Comparison of ENCODE assay signal across 1 cellular context in the genomic region with DNA sequence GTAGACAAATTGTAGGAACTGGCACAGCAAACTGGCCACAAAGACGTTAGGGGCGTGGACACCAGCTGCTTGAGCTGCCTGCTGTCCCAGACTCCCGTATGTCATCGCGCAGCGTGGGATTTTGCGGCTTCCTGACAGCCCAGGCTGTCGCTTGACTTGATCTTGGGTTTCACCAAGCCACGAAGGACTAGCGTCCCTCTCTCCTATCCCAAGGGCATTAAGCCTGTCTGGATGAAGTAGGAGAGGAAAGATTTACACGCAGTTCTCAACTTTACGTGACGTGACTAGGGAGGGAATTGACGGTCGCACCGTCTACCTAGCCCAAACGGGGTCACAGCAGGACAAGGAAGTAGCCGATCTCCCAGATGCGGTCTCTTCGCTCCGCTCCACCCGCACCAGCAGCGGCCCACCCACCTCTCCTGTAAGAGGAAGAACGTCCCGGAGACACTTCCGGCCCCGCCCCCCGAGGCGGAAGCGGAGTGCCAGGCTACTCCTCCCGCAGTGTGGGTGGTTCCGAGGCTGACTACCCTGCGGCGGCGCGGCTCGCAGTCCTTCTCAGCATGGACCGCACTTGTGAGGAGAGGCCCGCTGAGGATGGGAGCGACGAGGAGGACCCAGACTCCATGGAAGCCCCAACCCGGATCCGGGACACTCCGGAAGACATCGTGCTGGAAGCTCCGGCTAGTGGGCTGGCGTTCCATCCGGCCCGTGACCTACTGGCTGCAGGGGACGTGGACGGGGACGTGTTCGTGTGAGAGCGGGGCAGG.
TF ChIP-seq lines count a peak whose summit lies in the region.

A gene with protein sequence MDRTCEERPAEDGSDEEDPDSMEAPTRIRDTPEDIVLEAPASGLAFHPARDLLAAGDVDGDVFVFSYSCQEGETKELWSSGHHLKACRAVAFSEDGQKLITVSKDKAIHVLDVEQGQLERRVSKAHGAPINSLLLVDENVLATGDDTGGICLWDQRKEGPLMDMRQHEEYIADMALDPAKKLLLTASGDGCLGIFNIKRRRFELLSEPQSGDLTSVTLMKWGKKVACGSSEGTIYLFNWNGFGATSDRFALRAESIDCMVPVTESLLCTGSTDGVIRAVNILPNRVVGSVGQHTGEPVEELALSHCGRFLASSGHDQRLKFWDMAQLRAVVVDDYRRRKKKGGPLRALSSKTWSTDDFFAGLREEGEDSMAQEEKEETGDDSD (plus strand): TSS at position 552 of the 767 bp plus-strand sequence. CDS start 9 bp downstream, at position 561.

TF ChIP-seq in liver, 16 proteins besides CTCF, POLR2A, EP300 and RAD21 (continued from another document):
- peak; percentile 85 to 93 for TF ChIP-seq RXRA (IDR thresholded peaks at IDR 0.05)
- peak; percentile 77 for TF ChIP-seq SP1 (IDR thresholded peaks at IDR 0.05)
- TF ChIP-seq GABPA (IDR thresholded peaks at IDR 0.05 in 1 of 2, conservative IDR thresholded peaks at IDR 0.05 in 1 of 2), result peak; percentile 90 to 96
- peak; percentile 52 for TF ChIP-seq TAF1 (conservative IDR thresholded peaks at IDR 0.05)
- TF ChIP-seq FOXA2 (IDR thresholded peaks at IDR 0.05), result no peak
- peak; percentile 55 for TF ChIP-seq YY1 (IDR thresholded peaks at IDR 0.05)
- peak; percentile 78 for TF ChIP-seq NR2F2 (IDR thresholded peaks at IDR 0.05)
